In the genomic region with DNA sequence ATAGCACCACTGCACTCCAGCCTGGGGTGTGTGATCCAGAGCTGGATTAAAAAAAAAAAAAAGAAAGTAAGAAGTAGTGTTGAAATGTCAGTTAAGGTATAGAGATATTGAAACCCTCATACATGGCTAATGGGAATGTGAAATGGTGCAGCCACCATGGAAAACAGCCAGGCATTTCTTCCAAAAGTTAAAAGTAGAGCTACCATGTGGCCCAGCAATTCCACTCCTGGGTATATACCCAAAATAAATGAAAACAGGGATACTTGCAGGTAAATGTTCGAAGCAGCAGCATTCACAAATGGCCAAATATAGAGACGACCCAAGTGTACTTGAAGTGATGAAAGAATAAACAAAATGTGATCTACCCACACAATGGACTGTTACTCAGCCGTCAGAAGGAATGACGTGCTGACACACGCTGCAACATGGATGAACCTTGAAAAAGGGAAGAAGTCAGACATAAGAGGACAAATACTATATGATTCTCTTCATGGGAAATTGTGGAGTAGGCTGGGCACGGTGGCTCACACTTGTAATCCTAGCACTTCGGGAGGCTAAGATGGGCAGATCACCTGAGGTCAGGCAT, we compare ENCODE assay signal across 1 cellular context.
TF ChIP-seq lines count a peak whose summit lies in the region.

No MANE protein-coding gene starts in this region.

TF ChIP-seq in K562, 482 proteins besides CTCF, POLR2A, EP300 and RAD21:
- no peak for TF ChIP-seq POLR2AphosphoS5 (IDR thresholded peaks at IDR 0.05; ENCODE audit: control insufficient read depth, insufficient read depth, low read depth, low read length)
- no peak for TF ChIP-seq SETDB1 (IDR thresholded peaks at IDR 0.05; ENCODE audit: low read length)
- TF ChIP-seq HNRNPLL (IDR thresholded peaks at IDR 0.05; ENCODE audit: low read depth, low read length, poor library complexity, severe bottlenecking): no peak
- TF ChIP-seq, protein P1, sequence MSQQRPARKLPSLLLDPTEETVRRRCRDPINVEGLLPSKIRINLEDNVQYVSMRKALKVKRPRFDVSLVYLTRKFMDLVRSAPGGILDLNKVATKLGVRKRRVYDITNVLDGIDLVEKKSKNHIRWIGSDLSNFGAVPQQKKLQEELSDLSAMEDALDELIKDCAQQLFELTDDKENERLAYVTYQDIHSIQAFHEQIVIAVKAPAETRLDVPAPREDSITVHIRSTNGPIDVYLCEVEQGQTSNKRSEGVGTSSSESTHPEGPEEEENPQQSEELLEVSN (IDR thresholded peaks at IDR 0.05; ENCODE audit: borderline replicate concordance in 1 of 2, extremely low read depth in 1 of 2, insufficient read depth in 1 of 2, insufficient read length in 1 of 2, low read depth in 1 of 2, low read length in 1 of 2, poor library complexity in 1 of 2, severe bottlenecking in 1 of 2): no peak
- no peak for TF ChIP-seq ILK (tag; IDR thresholded peaks at IDR 0.05; ENCODE audit: borderline replicate concordance, low read depth)
- TF ChIP-seq, protein P2, sequence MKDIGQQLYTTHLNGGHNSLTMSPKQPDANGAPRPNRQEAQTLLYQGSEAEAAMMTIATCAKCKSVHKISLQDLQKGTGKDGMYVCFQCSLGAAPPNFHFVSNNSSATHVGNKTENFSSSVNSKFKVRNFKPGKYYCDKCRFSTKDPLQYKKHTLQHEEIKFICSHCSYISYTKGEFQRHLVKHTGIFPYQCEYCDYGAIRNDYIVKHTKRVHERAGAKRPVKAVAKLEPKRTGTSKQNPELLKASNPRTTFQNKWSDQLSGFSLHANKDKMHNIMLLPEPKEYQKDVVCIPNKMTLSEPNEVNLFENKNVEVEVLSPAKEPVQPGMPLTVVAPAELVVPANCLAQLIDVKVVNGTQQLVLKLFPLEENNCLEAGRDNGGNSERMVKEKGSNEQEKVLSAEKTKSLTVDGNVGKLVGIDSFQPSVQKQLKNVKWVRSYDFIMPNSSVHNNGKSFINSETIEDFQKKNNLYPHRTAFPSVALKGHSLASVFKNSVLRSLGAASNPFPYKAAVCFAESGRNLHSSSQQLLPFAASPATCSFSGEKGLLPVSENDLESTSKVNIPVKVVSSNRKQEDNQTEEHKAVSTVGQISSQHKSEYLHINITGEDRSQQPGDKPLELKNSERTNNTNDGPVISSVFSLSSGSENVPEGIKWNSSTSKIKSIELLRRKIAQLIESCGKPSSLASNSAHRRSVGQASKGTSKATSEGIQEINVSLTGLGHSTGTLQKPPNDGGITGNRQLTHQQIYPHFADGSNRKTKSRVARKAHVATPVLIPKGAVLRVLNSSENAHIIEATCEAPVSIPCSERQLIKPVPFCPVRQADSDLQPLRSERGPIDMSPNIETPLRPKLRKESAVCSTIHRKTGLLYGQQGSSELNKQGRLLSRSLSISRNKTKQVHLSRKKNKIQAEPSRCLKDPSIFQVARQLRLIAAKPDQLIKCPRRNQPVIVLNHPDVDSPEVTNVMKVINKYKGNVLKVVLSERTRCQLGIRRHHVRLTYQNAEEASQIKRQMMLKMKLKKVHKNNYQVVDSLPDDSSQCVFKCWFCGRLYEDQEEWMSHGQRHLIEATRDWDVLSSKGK (CRISPR knock-in tag; IDR thresholded peaks at IDR 0.05): no peak
- TF ChIP-seq SMARCA4 (IDR thresholded peaks at IDR 0.05): no peak
- no peak for TF ChIP-seq ELF2 (CRISPR knock-in tag; IDR thresholded peaks at IDR 0.05)
- no peak for TF ChIP-seq SRF (CRISPR knock-in tag; IDR thresholded peaks at IDR 0.05)
- no peak for TF ChIP-seq RNF2 (IDR thresholded peaks at IDR 0.05)
- TF ChIP-seq, protein P3, sequence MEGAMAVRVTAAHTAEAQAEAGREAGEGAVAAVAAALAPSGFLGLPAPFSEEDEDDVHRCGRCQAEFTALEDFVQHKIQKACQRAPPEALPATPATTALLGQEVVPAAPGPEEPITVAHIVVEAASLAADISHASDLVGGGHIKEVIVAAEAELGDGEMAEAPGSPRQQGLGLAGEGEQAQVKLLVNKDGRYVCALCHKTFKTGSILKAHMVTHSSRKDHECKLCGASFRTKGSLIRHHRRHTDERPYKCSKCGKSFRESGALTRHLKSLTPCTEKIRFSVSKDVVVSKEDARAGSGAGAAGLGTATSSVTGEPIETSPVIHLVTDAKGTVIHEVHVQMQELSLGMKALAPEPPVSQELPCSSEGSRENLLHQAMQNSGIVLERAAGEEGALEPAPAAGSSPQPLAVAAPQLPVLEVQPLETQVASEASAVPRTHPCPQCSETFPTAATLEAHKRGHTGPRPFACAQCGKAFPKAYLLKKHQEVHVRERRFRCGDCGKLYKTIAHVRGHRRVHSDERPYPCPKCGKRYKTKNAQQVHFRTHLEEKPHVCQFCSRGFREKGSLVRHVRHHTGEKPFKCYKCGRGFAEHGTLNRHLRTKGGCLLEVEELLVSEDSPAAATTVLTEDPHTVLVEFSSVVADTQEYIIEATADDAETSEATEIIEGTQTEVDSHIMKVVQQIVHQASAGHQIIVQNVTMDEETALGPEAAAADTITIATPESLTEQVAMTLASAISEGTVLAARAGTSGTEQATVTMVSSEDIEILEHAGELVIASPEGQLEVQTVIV (CRISPR knock-in tag; IDR thresholded peaks at IDR 0.05; ENCODE audit: borderline replicate concordance): no peak
- no peak for TF ChIP-seq FOXJ3 (CRISPR knock-in tag; IDR thresholded peaks at IDR 0.05)
- TF ChIP-seq NBN (IDR thresholded peaks at IDR 0.05; ENCODE audit: low read depth): no peak
- no peak for TF ChIP-seq ZKSCAN1 (IDR thresholded peaks at IDR 0.05; ENCODE audit: low read depth, low read length)
- no peak for TF ChIP-seq ZNF444 (CRISPR knock-in tag; IDR thresholded peaks at IDR 0.05)
